34 cellular contexts compared by ENCODE assay signal in genomic region chr22:30048711-30049110, GRCh38. TPM values are rescaled to one million over a fixed set of nuclear protein-coding genes. Genes with fewer than 3 reads are reported as not detected.
"Had no signal": no experiment of that assay in that cellular context is flagged by ENCODE, and none has a peak within 500 bp of the region (broad histone marks: within the 10 kb centered on the region; RNA-seq: fewer than 3 reads in every experiment).

No MANE protein-coding gene starts in this region.

- H3K9me3 ChIP-seq: ascending aorta had no signal

- H3K27me3 ChIP-seq: ascending aorta, cardiac muscle cell had no signal

- H3K27ac ChIP-seq: ascending aorta, cardiac muscle cell, RWPE1 had no signal

- H3K36me3 ChIP-seq: ascending aorta, cardiac muscle cell had no signal

- H3K4me1 ChIP-seq: ascending aorta had no signal

- DNase-seq: activated CD4-positive, alpha-beta T cell treated with anti-CD3 and anti-CD28 coated beads, Interleukin-2, amount 10 ng/mL, durations not matched to agents 24 days and 14 days; activated CD4-positive, alpha-beta T cell treated with anti-CD3 and anti-CD28 coated beads, Interleukin-2, amount 50 U/mL, for 4 hours; activated CD8-positive, alpha-beta T cell treated with anti-CD3 and anti-CD28 coated beads for 36 hours; activated effector memory CD4-positive, alpha-beta T cell treated with anti-CD3 and anti-CD28 coated beads, Interleukin-2, amount 50 U/mL, for 16 hours; activated naive CD4-positive, alpha-beta T cell; activated naive CD4-positive, alpha-beta T cell treated with anti-CD3 and anti-CD28 coated beads, Interleukin-2, amount 50 U/mL, for 16 hours; activated naive CD8-positive, alpha-beta T cell treated with anti-CD3 and anti-CD28 coated beads for 36 hours; activated T-cell treated with anti-CD3 and anti-CD28 coated beads, Interleukin-2, amount 50 U/mL, for 1 hour; activated T-cell treated with anti-CD3 and anti-CD28 coated beads, Interleukin-2, amount 50 U/mL, for 72 hours; amygdala; NCI-H1105; NCI-H1436; NCI-H187; NCI-H2029 treated with DMSO at 0.1 percent for 48 hours; NCI-H2107; NCI-H2171; NCI-H226; NCI-H446 treated with DMSO at 0.1 percent for 48 hours; NCI-H524; NCI-H748 treated with DMSO at 0.1 percent for 48 hours; NK-92 treated with Interleukin-12 subunit alpha and Interleukin-12 subunit beta, amount 100 ng/mL, for 24 hours; PC-3; SIG-M5; SW 1271; T-helper 1 cell; T1000 had no signal

- H3K4me3 ChIP-seq: ascending aorta, cardiac muscle cell, K562 had no signal

RNA-seq across cellular contexts. Expression of gene HORMAD2, which starts 31.6 kb away (rescaled TPM):
- total RNA-seq: activated CD4-positive, alpha-beta T cell treated with anti-CD3 and anti-CD28 coated beads, Interleukin-2, amount 10 ng/mL, durations not matched to agents 24 days and 14 days; activated CD8-positive, alpha-beta memory T cell treated with anti-CD3 and anti-CD28 coated beads for 36 hours; activated CD8-positive, alpha-beta T cell treated with anti-CD3 and anti-CD28 coated beads for 36 hours; activated naive CD8-positive, alpha-beta T cell treated with anti-CD3 and anti-CD28 coated beads for 36 hours; ascending aorta; cardiac muscle cell; chondrocyte; K562; MCF 10A; PC-3; Right ventricle myocardium inferior had no signal
- polyA plus RNA-seq: cardiac muscle cell, K562 had no signal
